In genomic region chr14:35261774-35262173, GRCh38 we compare ENCODE assay signal across 10 cellular contexts. TPM values are rescaled to one million over a fixed set of nuclear protein-coding genes. Genes with fewer than 3 reads are reported as not detected.
DNase-seq lines count a peak whose midpoint lies in the region; ATAC-seq and TF ChIP-seq lines count a peak whose summit lies in the region.
"Had no signal": no experiment of that assay in that cellular context is flagged by ENCODE, and none has a peak within 500 bp of the region (broad histone marks: within the 10 kb centered on the region; RNA-seq: fewer than 3 reads in every experiment).

No MANE protein-coding gene starts in this region.

- TF ChIP-seq CTCF in BE2C (IDR thresholded peaks at IDR 0.05; ENCODE audit: low read depth, low read length), result 0 out of 2 replicates have a peak, but pooled peaks have one; percentile 9
- TF ChIP-seq CTCF in dorsolateral prefrontal cortex (IDR thresholded peaks at IDR 0.05 in 54 of 56, conservative IDR thresholded peaks at IDR 0.05 in 2 of 56; ENCODE audit: low read depth in 1 of 56, partially characterized antibody in 56 of 56), result peak in 35 of 56 donors; percentile 11 to 61 (median 37)
- TF ChIP-seq CTCF in liver (IDR thresholded peaks at IDR 0.05; ENCODE audit: low read depth, low read length, missing input control), result peak; percentile 16

- intact Hi-C loops in dorsolateral prefrontal cortex (cut with DNase I), result no loop called here

- H3K9me3 ChIP-seq in BE2C, result no peaks in the 10 kb centered on the region
- no peaks in the 10 kb centered on the region for H3K9me3 ChIP-seq in liver (ENCODE audit: control insufficient read depth in 4 of 4, low read length in 3 of 4)

- H3K4me1 ChIP-seq in BE2C, result peaks cover 10% of the 10 kb centered on the region
- no peaks in the 10 kb centered on the region for H3K4me1 ChIP-seq in liver (ENCODE audit: control insufficient read depth in 4 of 4, insufficient read depth in 4 of 4, low read length in 3 of 4)

- H3K36me3 ChIP-seq in BE2C (no peaks in the 10 kb centered on the region), liver (ENCODE audit: control insufficient read depth in 4 of 4, insufficient read depth in 3 of 4, low read depth in 1 of 4, low read length in 3 of 4) (peaks cover 0 to 3% (median 1%) of the 10 kb centered on the region in 4 donors)

- 88% methylated on average over 2 of the region's 2 CpGs for WGBS in liver

- no peak overlapping the region for H3K4me3 ChIP-seq in BE2C (ENCODE audit: low read depth, low read length)
- H3K4me3 ChIP-seq in dorsolateral prefrontal cortex, result no peak overlapping the region
- H3K4me3 ChIP-seq in liver (ENCODE audit: low read depth in 1 of 3, low read length in 3 of 3), result no peak overlapping the region

- H3K9ac ChIP-seq in liver (ENCODE audit: low read depth in 1 of 2, low read length in 2 of 2), result no peak overlapping the region

- peak; percentile 65 to 70 for TF ChIP-seq RAD21 in liver (IDR thresholded peaks at IDR 0.05)

- no peak for ATAC-seq in HG03378 (IDR thresholded peaks at IDR 0.05; ENCODE audit: unreplicated experiment)
- ATAC-seq: activated T-helper 17 cell treated with anti-CD3 and anti-CD28 coated beads, Interleukin-2, amount 50 U/mL, for 72 hours had no signal

- no peak overlapping the region for H3K27ac ChIP-seq in dorsolateral prefrontal cortex
- no peak overlapping the region for H3K27ac ChIP-seq in liver (ENCODE audit: low read depth in 1 of 2, low read length in 2 of 2)
- H3K27ac ChIP-seq: RWPE1 had no signal

- DNase-seq in BE2C (no peak), Kasumi-1 (lab: John Stamatoyannopoulos, UW) (peak; percentile 5 to 30), dorsolateral prefrontal cortex (no peak), COLO829 (ENCODE audit: low spot score) (no peak), cortex of kidney (lab: John Stamatoyannopoulos, UW) (no peak), germinal center (ENCODE audit: low spot score) (no peak)

- no peaks in the 10 kb centered on the region for H3K27me3 ChIP-seq in BE2C
- no peaks in the 10 kb centered on the region for H3K27me3 ChIP-seq in dorsolateral prefrontal cortex
- no peaks in the 10 kb centered on the region for H3K27me3 ChIP-seq in liver (ENCODE audit: control insufficient read depth in 4 of 4, insufficient read depth in 4 of 4, low read length in 3 of 4)

TF ChIP-seq in liver, 16 proteins besides CTCF, POLR2A, EP300 and RAD21:
- TF ChIP-seq FOXA1 (IDR thresholded peaks at IDR 0.05) (no peak), YY1 (IDR thresholded peaks at IDR 0.05) (no peak), SP1 (IDR thresholded peaks at IDR 0.05) (no peak), GABPA (IDR thresholded peaks at IDR 0.05 in 1 of 2, conservative IDR thresholded peaks at IDR 0.05 in 1 of 2) (no peak), NR2F2 (IDR thresholded peaks at IDR 0.05) (no peak), TAF1 (conservative IDR thresholded peaks at IDR 0.05) (no peak), EGR1 (IDR thresholded peaks at IDR 0.05; ENCODE audit: low read depth in 2 of 2) (no peak), FOXA2 (IDR thresholded peaks at IDR 0.05) (no peak), RXRA (IDR thresholded peaks at IDR 0.05) (no peak), HNF4A (conservative IDR thresholded peaks at IDR 0.05) (no peak)
- TF ChIP-seq, protein P1, sequence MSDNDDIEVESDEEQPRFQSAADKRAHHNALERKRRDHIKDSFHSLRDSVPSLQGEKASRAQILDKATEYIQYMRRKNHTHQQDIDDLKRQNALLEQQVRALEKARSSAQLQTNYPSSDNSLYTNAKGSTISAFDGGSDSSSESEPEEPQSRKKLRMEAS (IDR thresholded peaks at IDR 0.05), result no peak
- TF ChIP-seq, protein P2, sequence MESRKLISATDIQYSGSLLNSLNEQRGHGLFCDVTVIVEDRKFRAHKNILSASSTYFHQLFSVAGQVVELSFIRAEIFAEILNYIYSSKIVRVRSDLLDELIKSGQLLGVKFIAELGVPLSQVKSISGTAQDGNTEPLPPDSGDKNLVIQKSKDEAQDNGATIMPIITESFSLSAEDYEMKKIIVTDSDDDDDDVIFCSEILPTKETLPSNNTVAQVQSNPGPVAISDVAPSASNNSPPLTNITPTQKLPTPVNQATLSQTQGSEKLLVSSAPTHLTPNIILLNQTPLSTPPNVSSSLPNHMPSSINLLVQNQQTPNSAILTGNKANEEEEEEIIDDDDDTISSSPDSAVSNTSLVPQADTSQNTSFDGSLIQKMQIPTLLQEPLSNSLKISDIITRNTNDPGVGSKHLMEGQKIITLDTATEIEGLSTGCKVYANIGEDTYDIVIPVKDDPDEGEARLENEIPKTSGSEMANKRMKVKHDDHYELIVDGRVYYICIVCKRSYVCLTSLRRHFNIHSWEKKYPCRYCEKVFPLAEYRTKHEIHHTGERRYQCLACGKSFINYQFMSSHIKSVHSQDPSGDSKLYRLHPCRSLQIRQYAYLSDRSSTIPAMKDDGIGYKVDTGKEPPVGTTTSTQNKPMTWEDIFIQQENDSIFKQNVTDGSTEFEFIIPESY (IDR thresholded peaks at IDR 0.05), result no peak

RNA-seq across cellular contexts. Expression of gene PSMA6, which starts 30.4 kb away (rescaled TPM):
- polyA plus RNA-seq in BE2C (2012; ENCODE audit: insufficient read depth, insufficient read length, low read depth), result 217 TPM
- total RNA-seq in dorsolateral prefrontal cortex (100 to 1,000 TPM in 75 of 120 experiments, 10 to 100 TPM in 45; 60.5 to 148 (median 104) TPM), liver (100 to 1,000 TPM in 1 of 2 donors, 10 to 100 TPM in 1; 91.5 to 106 TPM)
- 100 to 1,000 TPM in 1 of 2 donors, 10 to 100 TPM in 1; 87.5 to 151 TPM for polyA plus RNA-seq in liver

Comparison
In these comparisons a context has a peak if more than half of its experiments do, and no peak if none do; other contexts are left out.
1. DNase-seq: peak in Kasumi-1 (2 of 2); none in BE2C (single experiment), dorsolateral prefrontal cortex (0 of 10), COLO829 (single experiment), cortex of kidney (single experiment) and germinal center (single experiment).
2. Peak in every context shown above with its lines, with median percentiles within 50 percentile points of each other: CTCF ChIP-seq.